In the genomic region with DNA sequence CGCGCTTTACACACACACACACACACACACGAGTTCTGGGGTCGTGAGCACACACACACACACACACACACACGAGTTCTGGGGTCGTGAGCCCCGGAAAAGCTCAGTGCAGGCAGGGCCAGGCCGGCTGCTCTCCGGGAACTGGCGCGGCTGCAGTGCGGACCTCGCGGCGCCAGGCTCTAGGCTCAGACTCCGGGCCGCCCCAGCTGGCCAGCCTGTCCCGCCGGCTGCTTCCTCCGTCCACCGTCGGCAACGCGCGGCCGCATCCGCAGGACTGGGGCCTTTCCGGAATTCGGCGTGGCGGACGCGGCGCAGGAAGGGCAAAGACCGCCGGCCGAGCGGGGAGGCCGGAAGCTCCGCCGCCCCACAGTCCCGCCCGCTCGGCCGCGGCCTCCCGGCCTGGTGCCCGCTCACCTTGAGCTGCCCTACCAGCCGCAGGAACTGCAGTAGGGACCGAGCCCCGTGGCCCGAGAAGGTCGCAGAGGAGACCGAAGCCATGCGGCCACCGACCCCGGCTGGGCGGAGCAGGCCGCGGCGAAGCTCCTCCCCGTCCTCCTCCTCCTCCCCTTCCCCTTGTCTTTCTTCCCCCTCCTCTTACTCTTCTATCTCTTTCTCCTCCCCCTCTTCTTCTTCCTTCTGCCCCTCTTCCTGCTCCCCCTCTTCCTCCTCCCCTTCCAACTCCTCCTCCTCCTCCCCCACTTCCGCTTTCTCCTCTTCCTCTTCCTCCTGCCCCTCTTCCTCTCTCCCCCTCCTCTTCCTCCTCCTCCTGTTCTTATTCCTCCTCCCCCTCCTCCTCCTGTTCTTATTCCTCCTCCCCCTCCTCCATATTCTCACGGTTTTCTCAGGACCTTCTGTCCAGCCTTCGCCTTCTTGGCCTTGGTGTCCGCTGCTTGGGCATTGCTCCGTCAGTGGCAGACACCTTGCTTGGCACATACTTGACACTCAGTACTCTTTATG, we compare ENCODE assay signal across 1 cellular context.
TF ChIP-seq lines count a peak whose summit lies in the region.

A gene with protein sequence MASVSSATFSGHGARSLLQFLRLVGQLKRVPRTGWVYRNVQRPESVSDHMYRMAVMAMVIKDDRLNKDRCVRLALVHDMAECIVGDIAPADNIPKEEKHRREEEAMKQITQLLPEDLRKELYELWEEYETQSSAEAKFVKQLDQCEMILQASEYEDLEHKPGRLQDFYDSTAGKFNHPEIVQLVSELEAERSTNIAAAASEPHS (minus strand): TSS at position 533 of the 957 bp plus-strand sequence. CDS start 35 bp downstream, at position 498.

TF ChIP-seq in HepG2, 621 proteins besides CTCF, POLR2A, EP300 and RAD21 (continued from another document):
- TF ChIP-seq, protein P1, sequence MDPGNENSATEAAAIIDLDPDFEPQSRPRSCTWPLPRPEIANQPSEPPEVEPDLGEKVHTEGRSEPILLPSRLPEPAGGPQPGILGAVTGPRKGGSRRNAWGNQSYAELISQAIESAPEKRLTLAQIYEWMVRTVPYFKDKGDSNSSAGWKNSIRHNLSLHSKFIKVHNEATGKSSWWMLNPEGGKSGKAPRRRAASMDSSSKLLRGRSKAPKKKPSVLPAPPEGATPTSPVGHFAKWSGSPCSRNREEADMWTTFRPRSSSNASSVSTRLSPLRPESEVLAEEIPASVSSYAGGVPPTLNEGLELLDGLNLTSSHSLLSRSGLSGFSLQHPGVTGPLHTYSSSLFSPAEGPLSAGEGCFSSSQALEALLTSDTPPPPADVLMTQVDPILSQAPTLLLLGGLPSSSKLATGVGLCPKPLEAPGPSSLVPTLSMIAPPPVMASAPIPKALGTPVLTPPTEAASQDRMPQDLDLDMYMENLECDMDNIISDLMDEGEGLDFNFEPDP (CRISPR knock-in tag; conservative IDR thresholded peaks at IDR 0.05) = no peak
- TF ChIP-seq, protein P2, sequence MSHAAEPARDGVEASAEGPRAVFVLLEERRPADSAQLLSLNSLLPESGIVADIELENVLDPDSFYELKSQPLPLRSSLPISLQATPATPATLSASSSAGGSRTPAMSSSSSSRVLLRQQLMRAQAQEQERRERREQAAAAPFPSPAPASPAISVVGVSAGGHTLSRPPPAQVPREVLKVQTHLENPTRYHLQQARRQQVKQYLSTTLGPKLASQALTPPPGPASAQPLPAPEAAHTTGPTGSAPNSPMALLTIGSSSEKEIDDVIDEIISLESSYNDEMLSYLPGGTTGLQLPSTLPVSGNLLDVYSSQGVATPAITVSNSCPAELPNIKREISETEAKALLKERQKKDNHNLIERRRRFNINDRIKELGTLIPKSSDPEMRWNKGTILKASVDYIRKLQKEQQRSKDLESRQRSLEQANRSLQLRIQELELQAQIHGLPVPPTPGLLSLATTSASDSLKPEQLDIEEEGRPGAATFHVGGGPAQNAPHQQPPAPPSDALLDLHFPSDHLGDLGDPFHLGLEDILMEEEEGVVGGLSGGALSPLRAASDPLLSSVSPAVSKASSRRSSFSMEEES (CRISPR knock-in tag; IDR thresholded peaks at IDR 0.05) = peak; percentile 75; the same call in 1 of the 2 replicates
- TF ChIP-seq, protein P3, sequence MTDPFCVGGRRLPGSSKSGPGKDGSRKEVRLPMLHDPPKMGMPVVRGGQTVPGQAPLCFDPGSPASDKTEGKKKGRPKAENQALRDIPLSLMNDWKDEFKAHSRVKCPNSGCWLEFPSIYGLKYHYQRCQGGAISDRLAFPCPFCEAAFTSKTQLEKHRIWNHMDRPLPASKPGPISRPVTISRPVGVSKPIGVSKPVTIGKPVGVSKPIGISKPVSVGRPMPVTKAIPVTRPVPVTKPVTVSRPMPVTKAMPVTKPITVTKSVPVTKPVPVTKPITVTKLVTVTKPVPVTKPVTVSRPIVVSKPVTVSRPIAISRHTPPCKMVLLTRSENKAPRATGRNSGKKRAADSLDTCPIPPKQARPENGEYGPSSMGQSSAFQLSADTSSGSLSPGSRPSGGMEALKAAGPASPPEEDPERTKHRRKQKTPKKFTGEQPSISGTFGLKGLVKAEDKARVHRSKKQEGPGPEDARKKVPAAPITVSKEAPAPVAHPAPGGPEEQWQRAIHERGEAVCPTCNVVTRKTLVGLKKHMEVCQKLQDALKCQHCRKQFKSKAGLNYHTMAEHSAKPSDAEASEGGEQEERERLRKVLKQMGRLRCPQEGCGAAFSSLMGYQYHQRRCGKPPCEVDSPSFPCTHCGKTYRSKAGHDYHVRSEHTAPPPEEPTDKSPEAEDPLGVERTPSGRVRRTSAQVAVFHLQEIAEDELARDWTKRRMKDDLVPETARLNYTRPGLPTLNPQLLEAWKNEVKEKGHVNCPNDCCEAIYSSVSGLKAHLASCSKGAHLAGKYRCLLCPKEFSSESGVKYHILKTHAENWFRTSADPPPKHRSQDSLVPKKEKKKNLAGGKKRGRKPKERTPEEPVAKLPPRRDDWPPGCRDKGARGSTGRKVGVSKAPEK (CRISPR knock-in tag; IDR thresholded peaks at IDR 0.05; ENCODE audit: borderline replicate concordance) = peak; percentile 92; the same call in 1 of the 2 replicates
- TF ChIP-seq TGIF2 (CRISPR knock-in tag; IDR thresholded peaks at IDR 0.05) (no peak), RFX5 (IDR thresholded peaks at IDR 0.05; ENCODE audit: low read depth, low read length) (no peak), ZNF180 (CRISPR knock-in tag; IDR thresholded peaks at IDR 0.05; ENCODE audit: borderline replicate concordance, low read depth) (no peak), ZMAT3 (CRISPR knock-in tag; conservative IDR thresholded peaks at IDR 0.05) (peak; percentile 79; the same call in 1 of the 2 replicates), GLI4 (CRISPR knock-in tag; IDR thresholded peaks at IDR 0.05; ENCODE audit: borderline replicate concordance) (peak; percentile 98), ZNF337 (CRISPR knock-in tag; IDR thresholded peaks at IDR 0.05; ENCODE audit: borderline replicate concordance, low read depth) (peak; percentile 96; the same call in 1 of the 2 replicates), ZNF572 (CRISPR knock-in tag; IDR thresholded peaks at IDR 0.05) (no peak), IRF2 (CRISPR knock-in tag; IDR thresholded peaks at IDR 0.05) (peak; percentile 83), SRY (CRISPR knock-in tag; IDR thresholded peaks at IDR 0.05) (peak; percentile 96; the same call in 1 of the 2 replicates), PRMT3 (CRISPR knock-in tag; IDR thresholded peaks at IDR 0.05; ENCODE audit: borderline replicate concordance, low read depth) (no peak), NR1H2 (CRISPR knock-in tag; IDR thresholded peaks at IDR 0.05; ENCODE audit: borderline replicate concordance, low read depth) (peak; percentile 93; the same call in 1 of the 2 replicates), AGO2 (optimal IDR thresholded peaks at IDR 0.05; ENCODE audit: low read depth, low read length) (peak; percentile 79), FOXM1 (CRISPR knock-in tag; IDR thresholded peaks at IDR 0.05) (peak; percentile 78; the same call in 1 of the 2 replicates), ZNF446 (CRISPR knock-in tag; IDR thresholded peaks at IDR 0.05) (peak; percentile 91; the same call in 1 of the 2 replicates), ZNF564 (CRISPR knock-in tag; IDR thresholded peaks at IDR 0.05) (peak; percentile 93), KAT7 (CRISPR knock-in tag; IDR thresholded peaks at IDR 0.05; ENCODE audit: borderline replicate concordance) (peak; percentile 95), ZNF234 (CRISPR knock-in tag; conservative IDR thresholded peaks at IDR 0.05) (peak; percentile 74; the same call in 1 of the 2 replicates), MZF1 (CRISPR knock-in tag; IDR thresholded peaks at IDR 0.05; ENCODE audit: borderline replicate concordance) (no peak), NCOA2 (CRISPR knock-in tag; IDR thresholded peaks at IDR 0.05) (peak; percentile 59; the same call in 1 of the 2 replicates), ZFP62 (CRISPR knock-in tag; IDR thresholded peaks at IDR 0.05) (no peak), ZNF562 (CRISPR knock-in tag; IDR thresholded peaks at IDR 0.05; ENCODE audit: borderline replicate concordance) (no peak), ZKSCAN8 (CRISPR knock-in tag; IDR thresholded peaks at IDR 0.05; ENCODE audit: borderline replicate concordance) (0 out of 2 replicates have a peak, but pooled peaks have one; percentile 47), PCBP2 (optimal IDR thresholded peaks at IDR 0.05; ENCODE audit: low read depth, low read length, poor library complexity, severe bottlenecking) (peak; percentile 98), ZNF274 (CRISPR knock-in tag; IDR thresholded peaks at IDR 0.05) (peak; percentile 98), ZNF672 (CRISPR knock-in tag; IDR thresholded peaks at IDR 0.05) (no peak), ZNF329 (CRISPR knock-in tag; IDR thresholded peaks at IDR 0.05; ENCODE audit: low read depth) (peak; percentile 95), KLF15 (CRISPR knock-in tag; IDR thresholded peaks at IDR 0.05; ENCODE audit: borderline replicate concordance) (peak; percentile 58; the same call in 1 of the 2 replicates), SNRNP70 (IDR thresholded peaks at IDR 0.05; ENCODE audit: low read depth, low read length) (no peak), KLF6 (CRISPR knock-in tag; IDR thresholded peaks at IDR 0.05) (peak; percentile 68; the same call in 1 of the 2 replicates)
- TF ChIP-seq, protein P4, sequence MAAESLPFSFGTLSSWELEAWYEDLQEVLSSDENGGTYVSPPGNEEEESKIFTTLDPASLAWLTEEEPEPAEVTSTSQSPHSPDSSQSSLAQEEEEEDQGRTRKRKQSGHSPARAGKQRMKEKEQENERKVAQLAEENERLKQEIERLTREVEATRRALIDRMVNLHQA (CRISPR knock-in tag; IDR thresholded peaks at IDR 0.05) = no peak
- TF ChIP-seq, protein P5, sequence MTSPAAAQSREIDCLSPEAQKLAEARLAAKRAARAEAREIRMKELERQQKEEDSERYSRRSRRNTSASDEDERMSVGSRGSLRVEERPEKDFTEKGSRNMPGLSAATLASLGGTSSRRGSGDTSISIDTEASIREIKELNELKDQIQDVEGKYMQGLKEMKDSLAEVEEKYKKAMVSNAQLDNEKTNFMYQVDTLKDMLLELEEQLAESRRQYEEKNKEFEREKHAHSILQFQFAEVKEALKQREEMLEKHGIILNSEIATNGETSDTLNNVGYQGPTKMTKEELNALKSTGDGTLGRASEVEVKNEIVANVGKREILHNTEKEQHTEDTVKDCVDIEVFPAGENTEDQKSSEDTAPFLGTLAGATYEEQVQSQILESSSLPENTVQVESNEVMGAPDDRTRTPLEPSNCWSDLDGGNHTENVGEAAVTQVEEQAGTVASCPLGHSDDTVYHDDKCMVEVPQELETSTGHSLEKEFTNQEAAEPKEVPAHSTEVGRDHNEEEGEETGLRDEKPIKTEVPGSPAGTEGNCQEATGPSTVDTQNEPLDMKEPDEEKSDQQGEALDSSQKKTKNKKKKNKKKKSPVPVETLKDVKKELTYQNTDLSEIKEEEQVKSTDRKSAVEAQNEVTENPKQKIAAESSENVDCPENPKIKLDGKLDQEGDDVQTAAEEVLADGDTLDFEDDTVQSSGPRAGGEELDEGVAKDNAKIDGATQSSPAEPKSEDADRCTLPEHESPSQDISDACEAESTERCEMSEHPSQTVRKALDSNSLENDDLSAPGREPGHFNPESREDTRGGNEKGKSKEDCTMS (CRISPR knock-in tag; conservative IDR thresholded peaks at IDR 0.05) = no peak
- TF ChIP-seq, protein P6, sequence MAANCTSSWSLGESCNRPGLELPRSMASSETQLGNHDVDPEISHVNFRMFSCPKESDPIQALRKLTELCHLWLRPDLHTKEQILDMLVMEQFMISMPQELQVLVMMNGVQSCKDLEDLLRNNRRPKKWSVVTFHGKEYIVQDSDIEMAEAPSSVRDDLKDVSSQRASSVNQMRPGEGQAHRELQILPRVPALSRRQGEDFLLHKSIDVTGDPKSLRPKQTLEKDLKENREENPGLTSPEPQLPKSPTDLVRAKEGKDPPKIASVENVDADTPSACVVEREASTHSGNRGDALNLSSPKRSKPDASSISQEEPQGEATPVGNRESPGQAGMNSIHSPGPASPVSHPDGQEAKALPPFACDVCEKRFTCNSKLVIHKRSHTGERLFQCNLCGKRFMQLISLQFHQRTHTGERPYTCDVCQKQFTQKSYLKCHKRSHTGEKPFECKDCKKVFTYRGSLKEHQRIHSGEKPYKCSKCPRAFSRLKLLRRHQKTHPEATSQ (CRISPR knock-in tag; IDR thresholded peaks at IDR 0.05; ENCODE audit: borderline replicate concordance) = peak; percentile 94; the same call in 1 of the 2 replicates
TF ChIP-seq in HepG2: peak in this region for 427.
